8 cellular contexts compared by ENCODE assay signal in the genomic region with DNA sequence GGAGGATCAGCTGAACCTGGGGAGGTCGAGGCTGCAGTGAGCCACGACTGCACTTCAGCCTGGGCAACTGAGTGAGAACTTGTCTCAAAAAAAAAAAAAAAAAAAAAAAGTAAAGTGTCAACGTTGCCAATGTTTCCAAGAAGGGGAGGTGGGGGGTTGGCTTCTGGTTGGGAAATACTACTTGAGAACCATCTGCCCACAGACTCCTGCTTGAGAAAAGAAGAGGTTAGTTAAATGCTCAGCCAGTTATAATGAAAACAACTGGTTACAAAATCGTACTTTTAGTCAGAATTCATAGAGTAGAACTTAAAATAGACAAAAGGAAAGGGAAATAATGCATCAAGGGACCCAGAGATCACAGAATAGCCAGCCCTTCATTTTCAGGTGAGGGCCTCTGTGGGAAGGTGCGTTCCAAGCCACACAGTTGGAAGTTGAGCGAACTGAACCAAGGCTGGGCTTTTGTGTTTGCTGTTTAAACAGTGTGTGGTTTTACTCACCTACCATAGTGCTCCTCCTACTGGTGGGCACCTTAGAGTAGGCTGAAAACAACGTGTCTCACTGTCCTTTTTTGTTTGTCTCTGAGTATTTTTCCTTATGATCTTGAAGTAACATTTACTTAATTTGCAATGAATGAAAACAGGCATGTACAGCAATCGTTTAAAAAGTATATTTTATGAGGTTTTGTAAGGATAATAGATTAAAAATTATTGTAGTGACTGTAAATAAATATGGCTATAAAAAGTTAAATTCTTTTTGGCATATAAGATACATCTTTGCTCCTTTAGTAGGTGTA.
DNase-seq lines count a peak whose midpoint lies in the region; ATAC-seq and TF ChIP-seq lines count a peak whose summit lies in the region.

No MANE protein-coding gene starts in this region.

- H3K79me2 ChIP-seq in PC-3 (ENCODE audit: low read length) (peaks cover 4% of the 10 kb centered on the region; the same call in 1 of the 2 replicates), fibroblast of lung (ENCODE audit: control insufficient read depth, insufficient read depth, low read length) (no peaks in the 10 kb centered on the region)

- peak overlapping the region; percentile 45 for H3K27ac Mint-ChIP-seq in Caco-2 (ENCODE audit: unreplicated experiment)

- H3K9me2 ChIP-seq in PC-3 (replicated peaks; ENCODE audit: low read length), result no peaks in the 10 kb centered on the region

- no peaks in the 10 kb centered on the region for H3K27me3 ChIP-seq in Caco-2 (replicated peaks; ENCODE audit: control insufficient read depth, insufficient read depth, low read length)
- no peaks in the 10 kb centered on the region for H3K27me3 ChIP-seq in PC-3 (ENCODE audit: low read length)
- H3K27me3 ChIP-seq in fibroblast of lung (ENCODE audit: control insufficient read depth, insufficient read depth, low read length), result no peaks in the 10 kb centered on the region
- H3K27me3 ChIP-seq in upper lobe of left lung, result no peaks in the 10 kb centered on the region

- peak overlapping the region; percentile 29 for H3K4me3 Mint-ChIP-seq in Caco-2 (ENCODE audit: unreplicated experiment)

- H3K4me2 ChIP-seq in PC-3 (ENCODE audit: low read length) (peak overlapping the region; percentile 60), fibroblast of lung (ENCODE audit: extremely low read depth, insufficient read depth, low read length) (no peak overlapping the region)

- no peak for TF ChIP-seq EP300 in upper lobe of left lung (IDR thresholded peaks at IDR 0.05)

- H3K36me3 ChIP-seq in Caco-2 (ENCODE audit: control insufficient read depth, insufficient read depth, low read length) (no peaks in the 10 kb centered on the region), PC-3 (ENCODE audit: low read depth, low read length) (no peaks in the 10 kb centered on the region), fibroblast of lung (ENCODE audit: control insufficient read depth, insufficient read depth, low read length) (no peaks in the 10 kb centered on the region), upper lobe of left lung (no peaks in the 10 kb centered on the region)

- CTCF ChIA-PET in Caco-2 (lab: Charles Lee) (interaction anchor here (0.6 to 1.1 kb wide), 4 partner anchors 83 to 290 kb away, joined by 3 to 5 read pairs (median 4); no protein-coding TSS in a partner anchor), PC-3 (lab: Charles Lee) (interaction anchor here (0.9 kb wide), 1 partner anchor 83 kb away, joined by 4 read pairs; no protein-coding TSS in a partner anchor)

- WGBS in upper lobe of left lung, 2 donors, result 14 to 15% methylated on average over 8 of the region's 8 CpGs

- peak overlapping the region; percentile 67 for H2AFZ ChIP-seq in PC-3 (ENCODE audit: low read length)
- H2AFZ ChIP-seq in fibroblast of lung (ENCODE audit: low read length), result peak overlapping the region; percentile 68

- intact Hi-C loops in Caco-2 (cut with micrococcal nuclease; ENCODE audit: unreplicated experiment) (loop anchor here (1.0 to 5.0 kb wide), 6 partner anchors 46 to 290 kb away; no protein-coding TSS in a partner anchor), PC-3 (cut with micrococcal nuclease) (loop anchor here (1.0 to 5.0 kb wide), 5 partner anchors 46 to 272 kb away; no protein-coding TSS in a partner anchor)

- H3K9me3 ChIP-seq in Caco-2, result no peaks in the 10 kb centered on the region
- no peaks in the 10 kb centered on the region for H3K9me3 ChIP-seq in PC-3 (ENCODE audit: low read length)
- H3K9me3 ChIP-seq in fibroblast of lung (ENCODE audit: control insufficient read depth, insufficient read depth, low read depth, low read length), result no peaks in the 10 kb centered on the region
- H3K9me3 ChIP-seq in upper lobe of left lung, result no peaks in the 10 kb centered on the region

- H3K9ac ChIP-seq in PC-3 (ENCODE audit: low read length) (peak overlapping the region; percentile 54), fibroblast of lung (ENCODE audit: insufficient read depth, low read length) (no peak overlapping the region)

- POLR2A ChIA-PET in Caco-2 (lab: Charles Lee) (no interaction called here), PC-3 (lab: Charles Lee; ENCODE audit: unreplicated experiment) (interaction anchor here (0.6 to 0.9 kb wide), 2 partner anchors 83 to 131 kb away, joined by 3 to 15 read pairs; no protein-coding TSS in a partner anchor)

- no peaks in the 10 kb centered on the region for H3K9me3 Mint-ChIP-seq in Caco-2 (ENCODE audit: unreplicated experiment)

- peaks cover 59% of the 10 kb centered on the region for H3K4me1 ChIP-seq in Caco-2
- H3K4me1 ChIP-seq in PC-3 (ENCODE audit: insufficient read depth, low read length), result peaks cover 73% of the 10 kb centered on the region
- H3K4me1 ChIP-seq in fibroblast of lung (ENCODE audit: control insufficient read depth, extremely low read depth, insufficient read depth, low read length), result peaks cover 16% of the 10 kb centered on the region
- H3K4me1 ChIP-seq in upper lobe of left lung, result peaks cover 29 to 34% (median 34%) of the 10 kb centered on the region in 4 donors

- peaks cover 3% of the 10 kb centered on the region for H3F3A ChIP-seq in PC-3 (ENCODE audit: low read length, unreplicated experiment)

- no peaks in the 10 kb centered on the region for H3K27me3 Mint-ChIP-seq in Caco-2 (ENCODE audit: insufficient read depth, unreplicated experiment)

- TF ChIP-seq CTCF in Caco-2 (IDR thresholded peaks at IDR 0.05; ENCODE audit: insufficient read depth in 1 of 2, low read depth in 1 of 2, low read length in 1 of 2, severe bottlenecking in 1 of 2, unreplicated experiment in 1 of 2) (peak; percentile 99 to 100), GM20000 (IDR thresholded peaks at IDR 0.05; ENCODE audit: extremely low read depth, missing control alignments) (peak; percentile 85), PC-3 (conservative IDR thresholded peaks at IDR 0.05; ENCODE audit: low read depth, low read length) (peak; percentile 99), fibroblast of lung (conservative IDR thresholded peaks at IDR 0.05 in 1 of 2, IDR thresholded peaks at IDR 0.05 in 1 of 2; ENCODE audit: low read depth in 1 of 2, low read length in 2 of 2) (peak; percentile 83 to 92), upper lobe of left lung (IDR thresholded peaks at IDR 0.05) (peak; percentile 58 to 83 (median 74))

- H3K4me1 Mint-ChIP-seq in Caco-2 (ENCODE audit: low read depth, unreplicated experiment), result peaks cover 63% of the 10 kb centered on the region

- H4K20me1 ChIP-seq in PC-3 (ENCODE audit: low read length) (no peaks in the 10 kb centered on the region), fibroblast of lung (ENCODE audit: control insufficient read depth, extremely low read depth, insufficient read depth, low read length) (no peaks in the 10 kb centered on the region)

- ATAC-seq in PC-3 (peak; percentile 71), upper lobe of left lung (ENCODE audit: low FRiP score in 2 of 2) (peak; percentile 91)

- H3K27ac ChIP-seq in PC-3 (ENCODE audit: low read length) (peak overlapping the region; percentile 87), fibroblast of lung (ENCODE audit: insufficient read depth, low read length) (peak overlapping the region; percentile 9), upper lobe of left lung (peak overlapping the region in 3 of 4 donors; percentile 24 to 73 (median 56))

- no peaks in the 10 kb centered on the region for H3K36me3 Mint-ChIP-seq in Caco-2 (ENCODE audit: insufficient read depth, unreplicated experiment)

- TF ChIP-seq POLR2A in upper lobe of left lung (IDR thresholded peaks at IDR 0.05), result no peak

- BruUV-seq in Caco-2 (replicated peaks; lab: Mats Ljungman, UMichigan) (TSS peak; percentile 20), PC-3 (replicated peaks; lab: Mats Ljungman, UMichigan) (TSS peak; percentile 27)

- DNase-seq in Caco-2, result peak; percentile 94
- DNase-seq in GM20000 (ENCODE audit: low spot score), result peak; percentile 57
- DNase-seq in HT-29 (ENCODE audit: low spot score), result peak; percentile 98
- peak; percentile 98 for DNase-seq in PC-3
- peak; percentile 62 for DNase-seq in activated T-cell treated with anti-CD3 and anti-CD28 coated beads for 4 hours
- DNase-seq in fibroblast of lung (ENCODE audit: low read depth in 2 of 2), result peak; percentile 73 to 82
- DNase-seq in non-pigmented ciliary epithelial cell (ENCODE audit: low read depth), result peak; percentile 55
- peak in 1 of 2 donors; percentile 80 for DNase-seq in upper lobe of left lung

- H3K4me3 ChIP-seq in Caco-2 (ENCODE audit: low read depth, low read length) (no peak overlapping the region), PC-3 (ENCODE audit: low read length) (peak overlapping the region; percentile 3; the same call in 1 of the 2 replicates), fibroblast of lung (replicated peaks in 1 of 4; ENCODE audit: control extremely low read depth in 1 of 4, insufficient read depth in 1 of 4, low read depth in 3 of 4, low read length in 4 of 4) (no peak overlapping the region), upper lobe of left lung (no peak overlapping the region)

Comparison
In these comparisons a context has a peak if more than half of its experiments do, and no peak if none do; other contexts are left out.
1. H3K27ac ChIP-seq: peak in every context shown above with its lines; median percentile 87 in PC-3; 56 in upper lobe of left lung; 9 in fibroblast of lung.